ENCODE assay signal across 22 cellular contexts in genomic region chr15:90194655-90195054, GRCh38. TPM values are rescaled to one million over a fixed set of nuclear protein-coding genes. Genes with fewer than 3 reads are reported as not detected.
"Had no signal": no experiment of that assay in that cellular context is flagged by ENCODE, and none has a peak within 500 bp of the region (broad histone marks: within the 10 kb centered on the region; RNA-seq: fewer than 3 reads in every experiment).

No MANE protein-coding gene starts in this region.

- H3K36me3 ChIP-seq: prostate gland, tibial artery had no signal

- H3K9me3 ChIP-seq: heart left ventricle, mucosa of descending colon, prostate gland, tibial artery had no signal

- H3K27ac ChIP-seq: foreskin keratinocyte, prostate gland, tibial artery had no signal

- FAIRE-seq: small intestine, urothelium cell line had no signal

- H3K4me3 ChIP-seq: dorsolateral prefrontal cortex, heart left ventricle, mucosa of descending colon, prostate gland, tibial artery had no signal

- DNase-seq: activated CD4-positive, alpha-beta memory T cell treated with anti-CD3 and anti-CD28 coated beads, Interleukin-2, amount 10 ng/mL, durations not matched to agents 7 days and 5 days; activated CD4-positive, alpha-beta T cell treated with anti-CD3 and anti-CD28 coated beads for 48 hours; activated CD4-positive, CD25-positive, alpha-beta regulatory T cell; activated CD8-positive, alpha-beta memory T cell treated with anti-CD3 and anti-CD28 coated beads, Interleukin-2, amount 10 ng/mL, durations not matched to agents 7 days and 5 days; activated naive CD4-positive, alpha-beta T cell; activated naive CD8-positive, alpha-beta T cell treated with anti-CD3 and anti-CD28 coated beads for 36 hours; amniotic stem cell; dorsolateral prefrontal cortex; foreskin keratinocyte; heart left ventricle; mesenchymal stem cell; small intestine; stimulated activated CD4-positive, alpha-beta T cell treated with anti-CD3 and anti-CD28 coated beads, Interleukin-15, amount 100 ng/mL, for 24 hours; stimulated activated CD4-positive, alpha-beta T cell treated with anti-CD3 and anti-CD28 coated beads, Interleukin-2, amount 100 ng/mL, for 48 hours; T-helper 17 cell; tibial artery had no signal

- H3K27me3 ChIP-seq: dorsolateral prefrontal cortex, foreskin keratinocyte, heart left ventricle, tibial artery had no signal

- ATAC-seq: activated CD8-positive, alpha-beta memory T cell treated with anti-CD3 and anti-CD28 coated beads, Interleukin-2, amount 10 ng/mL, durations not matched to agents 7 days and 5 days; foreskin keratinocyte; heart left ventricle; mucosa of descending colon; naive thymus-derived CD8-positive, alpha-beta T cell; right cardiac atrium; T-helper 17 cell had no signal

RNA-seq across cellular contexts. Expression of gene TTLL13, which starts 54.7 kb away (rescaled TPM):
- total RNA-seq: foreskin keratinocyte, osteocyte had no signal
- polyA plus RNA-seq: foreskin keratinocyte; naive thymus-derived CD8-positive, alpha-beta T cell had no signal
